2 cellular contexts compared by ENCODE assay signal in the genomic region with DNA sequence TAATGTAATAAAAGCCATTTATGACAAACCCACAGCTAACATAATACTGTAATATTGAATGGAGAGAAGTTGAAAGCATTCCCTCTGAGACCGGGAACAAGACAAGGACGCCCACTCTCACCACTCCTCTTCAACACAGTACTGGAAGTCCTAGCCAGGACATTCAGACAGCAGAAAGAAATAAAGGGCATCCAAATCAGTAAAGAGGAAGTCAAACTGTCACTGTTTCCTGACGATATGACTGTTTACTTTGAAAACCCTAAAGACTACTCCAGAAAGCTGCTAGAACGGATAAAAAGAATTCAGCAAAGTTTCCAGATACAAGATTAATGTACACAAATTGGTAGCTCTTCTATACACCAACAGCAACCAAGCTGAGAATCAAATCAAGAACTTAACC. TPM values are rescaled to one million over a fixed set of nuclear protein-coding genes. Genes with fewer than 3 reads are reported as not detected.
"Had no signal": no experiment of that assay in that cellular context is flagged by ENCODE, and none has a peak within 500 bp of the region (broad histone marks: within the 10 kb centered on the region; RNA-seq: fewer than 3 reads in every experiment).

No MANE protein-coding gene starts in this region.

RNA-seq across cellular contexts. Expression of gene HMMR, which starts 34.3 kb away (rescaled TPM):
- total RNA-seq: ascending aorta, body of pancreas had no signal
